Comparison of ENCODE assay signal across 16 cellular contexts in genomic region chr12:110372056-110372425, GRCh38. TPM values are rescaled to one million over a fixed set of nuclear protein-coding genes. Genes with fewer than 3 reads are reported as not detected.
A peak's percentile ranks its signal among the peaks of the same experiment; 100 is the strongest.
DNase-seq lines count a peak whose midpoint lies in the region; ATAC-seq, FAIRE-seq and TF ChIP-seq lines count a peak whose summit lies in the region.
"Had no signal": no experiment of that assay in that cellular context is flagged by ENCODE, and none has a peak within 500 bp of the region (broad histone marks: within the 10 kb centered on the region; RNA-seq: fewer than 3 reads in every experiment).

No MANE protein-coding gene starts in this region.

- peaks cover 26% of the 10 kb centered on the region for H3K36me3 Mint-ChIP-seq in activated naive CD8-positive, alpha-beta T cell treated with anti-CD3 and anti-CD28 coated beads, Interleukin-2, amount 50 U/mL, for 24 hours (ENCODE audit: low read depth)
- H3K36me3 Mint-ChIP-seq in activated naive CD8-positive, alpha-beta T cell treated with anti-CD3 and anti-CD28 coated beads for 36 hours: peaks cover 10% of the 10 kb centered on the region
- H3K36me3 Mint-ChIP-seq in progenitor cell of endocrine pancreas (ENCODE audit: insufficient read depth): peaks cover 11% of the 10 kb centered on the region
- peaks cover 24% of the 10 kb centered on the region for H3K36me3 Mint-ChIP-seq in activated naive CD4-positive, alpha-beta T cell treated with anti-CD3 and anti-CD28 coated beads, Interleukin-2, amount 10 ng/mL, durations not matched to agents 7 days and 5 days

- no peak for FAIRE-seq in H1 (lab: Jason Lieb, UNC)
- FAIRE-seq: colon had no signal

- peaks cover 3% of the 10 kb centered on the region for H3K4me1 Mint-ChIP-seq in activated naive CD8-positive, alpha-beta T cell treated with anti-CD3 and anti-CD28 coated beads, Interleukin-2, amount 50 U/mL, for 24 hours
- H3K4me1 Mint-ChIP-seq in activated naive CD8-positive, alpha-beta T cell treated with anti-CD3 and anti-CD28 coated beads for 36 hours: no peaks in the 10 kb centered on the region
- H3K4me1 Mint-ChIP-seq in progenitor cell of endocrine pancreas (ENCODE audit: low read depth): no peaks in the 10 kb centered on the region
- H3K4me1 Mint-ChIP-seq in activated naive CD4-positive, alpha-beta T cell treated with anti-CD3 and anti-CD28 coated beads, Interleukin-2, amount 10 ng/mL, durations not matched to agents 7 days and 5 days: no peaks in the 10 kb centered on the region

- no peak overlapping the region for H3K23ac ChIP-seq in H1 (ENCODE audit: insufficient read length)

- no peak overlapping the region for H3K9ac ChIP-seq in H1 (replicated peaks in 1 of 4; ENCODE audit: extremely low read depth in 1 of 4, low read depth in 3 of 4, low read length in 3 of 4)

- H2BK20ac ChIP-seq in H1 (ENCODE audit: low read length): no peak overlapping the region

- no peak overlapping the region for H2BK15ac ChIP-seq in H1 (ENCODE audit: low read length)

- peak; percentile 18 for ATAC-seq in activated naive CD8-positive, alpha-beta T cell treated with anti-CD3 and anti-CD28 coated beads, Interleukin-2, amount 50 U/mL, for 24 hours
- ATAC-seq: gastroesophageal sphincter had no signal

- no peak for TF ChIP-seq CTCF in H1 (IDR thresholded peaks at IDR 0.05; ENCODE audit: control extremely low read depth in 1 of 3, insufficient read depth in 1 of 3, low read depth in 1 of 3, low read length in 3 of 3)
- TF ChIP-seq CTCF in progenitor cell of endocrine pancreas (IDR thresholded peaks at IDR 0.05; ENCODE audit: unreplicated experiment): no peak
- TF ChIP-seq CTCF in vagina (IDR thresholded peaks at IDR 0.05): no peak

- 0 out of 3 replicates have a peak, but pooled peaks of 1 of the 2 experiments have one; percentile 42 for TF ChIP-seq POLR2A in H1 (IDR thresholded peaks at IDR 0.05; ENCODE audit: control extremely low read depth in 1 of 2, low read depth in 2 of 2, low read length in 2 of 2)
- no peak for TF ChIP-seq POLR2A in vagina (IDR thresholded peaks at IDR 0.05)

- no peak for DNase-seq in activated naive CD8-positive, alpha-beta T cell treated with anti-CD3 and anti-CD28 coated beads, Interleukin-2, amount 50 U/mL, for 24 hours
- no peak for DNase-seq in activated naive CD8-positive, alpha-beta T cell treated with anti-CD3 and anti-CD28 coated beads for 36 hours
- DNase-seq in H1 (ENCODE audit: low read depth in 1 of 2, low spot score in 2 of 2) (no peak), progenitor cell of endocrine pancreas (ENCODE audit: low spot score, unreplicated experiment) (no peak), vagina (ENCODE audit: extremely low spot score in 2 of 2) (peak in 1 of 2 donors; percentile 77), NCI-H187 (lab: John Stamatoyannopoulos, UW) (no peak), SK-N-DZ (ENCODE audit: low spot score) (no peak)
- no peak for DNase-seq in activated naive CD4-positive, alpha-beta T cell treated with anti-CD3 and anti-CD28 coated beads, Interleukin-2, amount 10 ng/mL, durations not matched to agents 7 days and 5 days
- DNase-seq: activated CD4-positive, CD25-positive, alpha-beta regulatory T cell treated with anti-CD3 and anti-CD28 coated beads, Interleukin-2, amount 50 U/mL, for 72 hours; HFFc6; MG63; NCI-H446; SIG-M5; stimulated activated CD4-positive, alpha-beta T cell treated with anti-CD3 and anti-CD28 coated beads, Interleukin-4, amount 100 ng/mL, for 1 hour had no signal

- no peaks in the 10 kb centered on the region for H3K9me3 Mint-ChIP-seq in activated naive CD8-positive, alpha-beta T cell treated with anti-CD3 and anti-CD28 coated beads, Interleukin-2, amount 50 U/mL, for 24 hours
- H3K9me3 Mint-ChIP-seq in activated naive CD8-positive, alpha-beta T cell treated with anti-CD3 and anti-CD28 coated beads for 36 hours: no peaks in the 10 kb centered on the region
- H3K9me3 Mint-ChIP-seq in progenitor cell of endocrine pancreas (ENCODE audit: low read depth): no peaks in the 10 kb centered on the region
- no peaks in the 10 kb centered on the region for H3K9me3 Mint-ChIP-seq in activated naive CD4-positive, alpha-beta T cell treated with anti-CD3 and anti-CD28 coated beads, Interleukin-2, amount 10 ng/mL, durations not matched to agents 7 days and 5 days
- H3K9me3 Mint-ChIP-seq: HFFc6 had no signal

- POLR2A ChIA-PET in H1 (lab: Charles Lee; ENCODE audit: partially characterized antibody): interaction anchor here (0.6 to 6.7 kb wide), 16 partner anchors 11 to 293 kb away, joined by 3 to 69 read pairs (median 4); partner anchors contain the start of gene ARPC3

- no peaks in the 10 kb centered on the region; a peak in 1 of 7 replicates for H3K4me1 ChIP-seq in H1 (replicated peaks in 1 of 4; ENCODE audit: control insufficient read depth in 3 of 4, insufficient read depth in 4 of 4, low read length in 3 of 4)
- H3K4me1 ChIP-seq in vagina: peaks cover 55% of the 10 kb centered on the region

- no peak overlapping the region for H2BK120ac ChIP-seq in H1 (replicated peaks; ENCODE audit: low read depth, low read length)

- H3K18ac ChIP-seq in H1 (ENCODE audit: extremely low read depth, low read length): no peak overlapping the region

- no peak overlapping the region for H3K4ac ChIP-seq in H1 (replicated peaks; ENCODE audit: insufficient read length, low read depth, low read length)

- H3K4me2 ChIP-seq in H1 (ENCODE audit: insufficient read depth in 1 of 2, low read depth in 2 of 2, low read length in 2 of 2): no peak overlapping the region

- no peaks in the 10 kb centered on the region for H3K79me2 ChIP-seq in H1 (ENCODE audit: control insufficient read depth in 1 of 2, insufficient read depth in 2 of 2, low read length in 2 of 2)

- H3K14ac ChIP-seq in H1 (ENCODE audit: insufficient read length): no peak overlapping the region

- H2AK5ac ChIP-seq in H1 (ENCODE audit: low read depth, low read length): no peak overlapping the region

- H4K91ac ChIP-seq in H1 (replicated peaks; ENCODE audit: insufficient read length, low read length): no peak overlapping the region

- TF ChIP-seq EP300 in H1 (IDR thresholded peaks at IDR 0.05; ENCODE audit: borderline replicate concordance in 1 of 2, low read depth in 2 of 2, low read length in 2 of 2): no peak

- H3K27me3 ChIP-seq in H1 (replicated peaks in 1 of 4; ENCODE audit: control insufficient read depth in 3 of 4, extremely low read depth in 1 of 4, insufficient read depth in 3 of 4, low read length in 3 of 4) (no peaks in the 10 kb centered on the region), vagina (no peaks in the 10 kb centered on the region)
- H3K27me3 ChIP-seq: gastroesophageal sphincter, MG63 had no signal

- H4K20me1 ChIP-seq in H1 (replicated peaks in 1 of 2; ENCODE audit: control insufficient read depth in 1 of 2, insufficient read depth in 2 of 2, low read length in 2 of 2): peaks cover 0 to 12% of the 10 kb centered on the region in 2 experiments

- 90% methylated on average over 7 of the region's 7 CpGs; no CpG with 5 or more reads in 1 of the 2 experiments for WGBS in H1 (ENCODE audit: extremely low coverage in 1 of 2, insufficient coverage in 1 of 2, insufficient read length in 1 of 2, insufficient replicate concordance in 2 of 2, low coverage in 1 of 2, low lambda C conversion rate in 2 of 2, missing lambda C conversion rate in 1 of 2), 2 experiments

- TF ChIP-seq RAD21 in H1 (IDR thresholded peaks at IDR 0.05 in 1 of 2, conservative IDR thresholded peaks at IDR 0.05 in 1 of 2; ENCODE audit: low read depth in 2 of 2, low read length in 2 of 2): no peak

- no peak overlapping the region for H2BK12ac ChIP-seq in H1 (ENCODE audit: low read depth, low read length)

- intact Hi-C loops in vagina (cut with DNase I): no loop called here

- H3K56ac ChIP-seq in H1 (replicated peaks; ENCODE audit: insufficient read length, low read depth, low read length): no peak overlapping the region

- H3K36me3 ChIP-seq in H1 (ENCODE audit: control insufficient read depth in 2 of 4, insufficient read depth in 4 of 4, low read length in 3 of 4): peaks cover 27 to 55% (median 48%) of the 10 kb centered on the region in 4 experiments
- peaks cover 0 to 25% of the 10 kb centered on the region in 2 donors for H3K36me3 ChIP-seq in vagina

- no peaks in the 10 kb centered on the region for H3K23me2 ChIP-seq in H1 (ENCODE audit: low read depth, low read length)

- H3K4me3 Mint-ChIP-seq in activated naive CD8-positive, alpha-beta T cell treated with anti-CD3 and anti-CD28 coated beads, Interleukin-2, amount 50 U/mL, for 24 hours: no peak overlapping the region
- no peak overlapping the region for H3K4me3 Mint-ChIP-seq in activated naive CD8-positive, alpha-beta T cell treated with anti-CD3 and anti-CD28 coated beads for 36 hours
- no peak overlapping the region for H3K4me3 Mint-ChIP-seq in progenitor cell of endocrine pancreas (ENCODE audit: low read depth)
- H3K4me3 Mint-ChIP-seq in activated naive CD4-positive, alpha-beta T cell treated with anti-CD3 and anti-CD28 coated beads, Interleukin-2, amount 10 ng/mL, durations not matched to agents 7 days and 5 days: no peak overlapping the region
- H3K4me3 Mint-ChIP-seq: HFFc6 had no signal

- H3K4me3 ChIP-seq in H1 (ENCODE audit: extremely low read depth in 1 of 4, insufficient read depth in 2 of 4, low read depth in 3 of 4, low read length in 4 of 4) (no peak overlapping the region), vagina (no peak overlapping the region)
- H3K4me3 ChIP-seq: gastroesophageal sphincter, MG63 had no signal

- H3K9me3 ChIP-seq in H1 (ENCODE audit: insufficient read depth in 2 of 2, low read depth in 1 of 2, low read length in 1 of 2) (no peaks in the 10 kb centered on the region), vagina (no peaks in the 10 kb centered on the region)
- H3K9me3 ChIP-seq: gastroesophageal sphincter, MG63 had no signal

- H3K79me1 ChIP-seq in H1 (ENCODE audit: low read depth, low read length): no peaks in the 10 kb centered on the region; the same call in 1 of the 2 replicates

- H3K27ac Mint-ChIP-seq in activated naive CD8-positive, alpha-beta T cell treated with anti-CD3 and anti-CD28 coated beads, Interleukin-2, amount 50 U/mL, for 24 hours: no peak overlapping the region
- no peak overlapping the region for H3K27ac Mint-ChIP-seq in activated naive CD8-positive, alpha-beta T cell treated with anti-CD3 and anti-CD28 coated beads for 36 hours
- peak overlapping the region; percentile 13 for H3K27ac Mint-ChIP-seq in progenitor cell of endocrine pancreas
- H3K27ac Mint-ChIP-seq in activated naive CD4-positive, alpha-beta T cell treated with anti-CD3 and anti-CD28 coated beads, Interleukin-2, amount 10 ng/mL, durations not matched to agents 7 days and 5 days: no peak overlapping the region
- H3K27ac Mint-ChIP-seq: HFFc6 had no signal

- H3K27ac ChIP-seq in H1 (ENCODE audit: low read depth, low read length) (no peak overlapping the region; the same call in 1 of the 2 replicates), vagina (peak overlapping the region; percentile 66)

- H4K8ac ChIP-seq in H1 (ENCODE audit: extremely low read depth, insufficient read depth, low read length): no peak overlapping the region

- H3K27me3 Mint-ChIP-seq in activated naive CD8-positive, alpha-beta T cell treated with anti-CD3 and anti-CD28 coated beads, Interleukin-2, amount 50 U/mL, for 24 hours: no peaks in the 10 kb centered on the region
- no peaks in the 10 kb centered on the region for H3K27me3 Mint-ChIP-seq in activated naive CD8-positive, alpha-beta T cell treated with anti-CD3 and anti-CD28 coated beads for 36 hours
- H3K27me3 Mint-ChIP-seq in progenitor cell of endocrine pancreas: no peaks in the 10 kb centered on the region
- no peaks in the 10 kb centered on the region for H3K27me3 Mint-ChIP-seq in activated naive CD4-positive, alpha-beta T cell treated with anti-CD3 and anti-CD28 coated beads, Interleukin-2, amount 10 ng/mL, durations not matched to agents 7 days and 5 days

- CTCF ChIA-PET in H1 (lab: Charles Lee; ENCODE audit: partially characterized antibody): interaction anchor here (0.6 to 2.4 kb wide), 3 partner anchors 13 to 59 kb away, joined by 3 to 10 read pairs (median 8); no protein-coding TSS in a partner anchor
- CTCF ChIA-PET in activated naive CD4-positive, alpha-beta T cell treated with anti-CD3 and anti-CD28 coated beads, Interleukin-2, amount 10 ng/mL, durations not matched to agents 7 days and 5 days (lab: Charles Lee): interaction anchor here (0.9 to 1.3 kb wide), 2 partner anchors 18 to 230 kb away, joined by 3 to 6 read pairs; no protein-coding TSS in a partner anchor

- no peak overlapping the region for H2AFZ ChIP-seq in H1 (ENCODE audit: low read length)

- H4K5ac ChIP-seq in H1 (ENCODE audit: insufficient read length, low read depth, low read length): no peak overlapping the region

- no peak overlapping the region; the same call in 1 of the 2 replicates for H2BK5ac ChIP-seq in H1 (ENCODE audit: low read depth, low read length)

RNA-seq across cellular contexts. Expression of gene ANAPC7, which starts 31.5 kb away (rescaled TPM):
- 10 to 100 TPM; 66.6 to 67.5 TPM for total RNA-seq in activated naive CD8-positive, alpha-beta T cell treated with anti-CD3 and anti-CD28 coated beads for 36 hours
- 81.2 and 105 TPM in 2 replicates for total RNA-seq in H1 (2021; fragmentation: NEBNext Ultra II Directional; extraction: Animal tissue kit (Norgen Biotek cat#: 25700))
- polyA plus RNA-seq in H1 (2011; rRNA removed): 62.2 and 72.8 TPM in 2 replicates
- polyA plus RNA-seq in H1 (2011; cell fraction: cytosol; rRNA removed): 96.6 TPM
- 96.5 TPM for polyA plus RNA-seq in H1 (2011; cell fraction: nucleus; rRNA removed)
- polyA plus RNA-seq in H1 (2012, experiment 1 of 2): 72.3 to 93.6 TPM (median 83.1 TPM) in 4 replicates
- polyA plus RNA-seq in H1 (2012, experiment 2 of 2): 19.4 TPM
- polyA plus RNA-seq in H1 (2013, experiment 1 of 2): 48.3 TPM
- polyA plus RNA-seq in H1 (2013, experiment 2 of 2): 45.6 TPM
- polyA minus RNA-seq in H1 (2011; rRNA and poly(A)+ RNA removed): 92.7 and 107 TPM in 2 replicates
- 54.2 TPM for polyA minus RNA-seq in H1 (2011; cell fraction: cytosol; rRNA and poly(A)+ RNA removed)
- polyA minus RNA-seq in H1 (2011; cell fraction: nucleus; rRNA and poly(A)+ RNA removed): 68.8 TPM
- total RNA-seq in progenitor cell of endocrine pancreas (86.2 and 91.8 TPM in 2 replicates), vagina (57.9 TPM)
- 119 and 122 TPM in 2 replicates for polyA plus RNA-seq in SK-N-DZ (2014; cell fraction: cytosol; rRNA removed)
- 126 and 232 TPM in 2 replicates for polyA plus RNA-seq in SK-N-DZ (2014; cell fraction: nucleus; rRNA removed)
